Comparison of ENCODE assay signal across 31 cellular contexts in genomic region chr6:104506429-104506828, GRCh38.
"Had no signal": no experiment of that assay in that cellular context is flagged by ENCODE, and none has a peak within 500 bp of the region (broad histone marks: within the 10 kb centered on the region; RNA-seq: fewer than 3 reads in every experiment).

No MANE protein-coding gene starts in this region.

- ATAC-seq: foreskin keratinocyte; gastroesophageal sphincter; heart left ventricle; left lobe of liver; mucosa of descending colon; natural killer cell treated with Interleukin-12 subunit alpha and Interleukin-12 subunit beta and Interleukin-15 and Interleukin-18, amount 100 ng/mL, for 72 hours; sciatic nerve had no signal

- H3K9ac ChIP-seq: parathyroid adenoma had no signal

- H3K4me1 Mint-ChIP-seq: endodermal cell, memory B cell, naive B cell, neural crest cell had no signal

- H3K27me3 ChIP-seq: esophagus muscularis mucosa, gastroesophageal sphincter, heart left ventricle, hepatocyte, right atrium auricular region, stomach, thyroid gland, vagina had no signal

- H3K27ac ChIP-seq: esophagus muscularis mucosa, foreskin keratinocyte, gastroesophageal sphincter, heart left ventricle, hepatocyte, parathyroid adenoma, right atrium auricular region, stomach, thyroid gland, vagina had no signal

- H3K27ac Mint-ChIP-seq: dendritic cell treated with granulocyte-macrophage colony-stimulating factor and Interleukin-4, amounts not matched to agents 40 ng/mL and 50 ng/mL, for 4 days; endodermal cell; memory B cell; mesothelial cell of epicardium; naive B cell; natural killer cell treated with Interleukin-12 subunit alpha and Interleukin-12 subunit beta and Interleukin-15 and Interleukin-18, amount 100 ng/mL, for 72 hours; progenitor cell of endocrine pancreas had no signal

- H3K4me1 ChIP-seq: esophagus muscularis mucosa, foreskin keratinocyte, gastroesophageal sphincter, heart left ventricle, parathyroid adenoma, right atrium auricular region, stomach, thyroid gland, vagina had no signal

- FAIRE-seq: endothelial cell of umbilical vein, kidney had no signal

- H3K79me2 ChIP-seq: hepatocyte, parathyroid adenoma had no signal

- H3K27me3 Mint-ChIP-seq: dendritic cell treated with granulocyte-macrophage colony-stimulating factor and Interleukin-4, amounts not matched to agents 40 ng/mL and 50 ng/mL, for 4 days; natural killer cell treated with Interleukin-12 subunit alpha and Interleukin-12 subunit beta and Interleukin-15 and Interleukin-18, amount 100 ng/mL, for 72 hours; progenitor cell of endocrine pancreas had no signal

- DNase-seq: effector CD8-positive, alpha-beta T cell; endodermal cell; foreskin keratinocyte; heart left ventricle; kidney; mucosa of descending colon; naive B cell; stimulated activated CD4-positive, alpha-beta T cell treated with anti-CD3 and anti-CD28 coated beads, Interleukin-12 subunit alpha, Interleukin-12 subunit beta, amount 100 ng/mL, for 4 hours; stimulated activated CD4-positive, alpha-beta T cell treated with anti-CD3 and anti-CD28 coated beads, Interleukin-1b, Interleukin-23, amount 100 ng/mL, for 48 hours; stimulated activated CD4-positive, alpha-beta T cell treated with anti-CD3 and anti-CD28 coated beads, Interleukin-4, amount 100 ng/mL, for 1 hour; stimulated activated CD8-positive, alpha-beta memory T cell treated with anti-CD3 and anti-CD28 coated beads, Interleukin-4, amount 100 ng/mL, for 48 hours; stimulated activated naive CD4-positive, alpha-beta T cell treated with Interleukin-2 at 50 U/mL for 16 hours; stomach; thyroid gland had no signal

- H3K36me3 ChIP-seq: esophagus muscularis mucosa, gastroesophageal sphincter, heart left ventricle, right atrium auricular region, stomach, thyroid gland, vagina had no signal

- H2AFZ ChIP-seq: hepatocyte had no signal

- H3K4me3 Mint-ChIP-seq: dendritic cell treated with granulocyte-macrophage colony-stimulating factor and Interleukin-4, amounts not matched to agents 40 ng/mL and 50 ng/mL, for 4 days; endodermal cell; memory B cell; mesothelial cell of epicardium; naive B cell; natural killer cell treated with Interleukin-12 subunit alpha and Interleukin-12 subunit beta and Interleukin-15 and Interleukin-18, amount 100 ng/mL, for 72 hours; neural crest cell had no signal

- H3K9me3 ChIP-seq: esophagus muscularis mucosa, gastroesophageal sphincter, heart left ventricle, mucosa of descending colon, right atrium auricular region, stomach, thyroid gland, vagina had no signal

- H3K4me2 ChIP-seq: hepatocyte, smooth muscle cell had no signal

- H3K4me3 ChIP-seq: esophagus muscularis mucosa, gastroesophageal sphincter, heart left ventricle, hepatocyte, lung, mucosa of descending colon, right atrium auricular region, smooth muscle cell, stomach, thyroid gland, vagina had no signal

- H3K36me3 Mint-ChIP-seq: memory B cell; mesothelial cell of epicardium; naive B cell; natural killer cell treated with Interleukin-12 subunit alpha and Interleukin-12 subunit beta and Interleukin-15 and Interleukin-18, amount 100 ng/mL, for 72 hours had no signal

- H3K9me3 Mint-ChIP-seq: dendritic cell treated with granulocyte-macrophage colony-stimulating factor and Interleukin-4, amounts not matched to agents 40 ng/mL and 50 ng/mL, for 4 days; endodermal cell; memory B cell; mesothelial cell of epicardium; naive B cell; neural crest cell had no signal
